In genomic region chr1:54818461-54819194, GRCh38 we compare ENCODE assay signal across 22 cellular contexts. TPM values are rescaled to one million over a fixed set of nuclear protein-coding genes. Genes with fewer than 3 reads are reported as not detected.
DNase-seq lines count a peak whose midpoint lies in the region; ATAC-seq, FAIRE-seq and TF ChIP-seq lines count a peak whose summit lies in the region.
"Had no signal": no experiment of that assay in that cellular context is flagged by ENCODE, and none has a peak within 500 bp of the region (broad histone marks: within the 10 kb centered on the region; RNA-seq: fewer than 3 reads in every experiment).

No MANE protein-coding gene starts in this region.

- ATAC-seq in GM18517 (IDR thresholded peaks at IDR 0.05; ENCODE audit: unreplicated experiment) = no peak
- ATAC-seq: heart right ventricle, right lobe of liver had no signal

- H2BK12ac ChIP-seq in mesenchymal stem cell (ENCODE audit: low read length in 2 of 2) = no peak overlapping the region

- WGBS in mesenchymal stem cell = 68% methylated on average over 4 of the region's 5 CpGs

- H4K20me1 ChIP-seq in BLaER1 (no peaks in the 10 kb centered on the region), keratinocyte (ENCODE audit: control insufficient read depth, extremely low read depth, insufficient read depth, low read length) (no peaks in the 10 kb centered on the region)

- no peak overlapping the region for H4K91ac ChIP-seq in mesenchymal stem cell (ENCODE audit: low read length)

- no peak overlapping the region for H2BK5ac ChIP-seq in mesenchymal stem cell (ENCODE audit: low read depth, low read length, poor library complexity, severe bottlenecking)

- H3K4me1 ChIP-seq in BLaER1 (peaks cover 15% of the 10 kb centered on the region), HEK293 (ENCODE audit: control insufficient read depth, insufficient read depth, low read length) (no peaks in the 10 kb centered on the region), keratinocyte (ENCODE audit: control insufficient read depth, extremely low read depth, insufficient read depth, low read length) (peaks cover 10% of the 10 kb centered on the region), mesenchymal stem cell (ENCODE audit: control insufficient read depth, insufficient read depth, low read depth, low read length) (peaks cover 5% of the 10 kb centered on the region)
- H3K4me1 ChIP-seq: esophagus muscularis mucosa, heart right ventricle, lower lobe of right lung, right lobe of liver, testis had no signal

- no peak overlapping the region for H4K8ac ChIP-seq in mesenchymal stem cell (ENCODE audit: low read length)

- CTCF ChIA-PET in HEK293 (lab: Yijun Ruan, JAX) = interaction anchor here (0.7 to 1.3 kb wide), 2 partner anchors 9 to 203 kb away, joined by 4 to 5 read pairs; no protein-coding TSS in a partner anchor

- H2BK120ac ChIP-seq in mesenchymal stem cell (ENCODE audit: low read depth, low read length) = no peak overlapping the region

- H3K9me3 ChIP-seq in BLaER1 (peaks cover 5% of the 10 kb centered on the region), HEK293 (ENCODE audit: control insufficient read depth, insufficient read depth, low read depth, low read length) (no peaks in the 10 kb centered on the region), keratinocyte (ENCODE audit: control insufficient read depth, low read depth, low read length) (no peaks in the 10 kb centered on the region), mesenchymal stem cell (ENCODE audit: control insufficient read depth, low read length) (peaks cover 3% of the 10 kb centered on the region)
- H3K9me3 ChIP-seq: ovary, testis had no signal

- H2BK15ac ChIP-seq in mesenchymal stem cell (ENCODE audit: low read depth, poor library complexity, severe bottlenecking) = no peak overlapping the region

- TF ChIP-seq CTCF in HEK293 (tag by site-specific recombination; IDR thresholded peaks at IDR 0.05) (no peak), bronchial epithelial cell (IDR thresholded peaks at IDR 0.05; ENCODE audit: insufficient read depth, low read length, severe bottlenecking) (no peak), keratinocyte (optimal IDR thresholded peaks at IDR 0.05 in 1 of 3, IDR thresholded peaks at IDR 0.05 in 1 of 3, conservative IDR thresholded peaks at IDR 0.05 in 1 of 3; ENCODE audit: extremely low read depth in 1 of 3, insufficient read depth in 2 of 3, low read length in 3 of 3) (no peak)

- DNase-seq in bronchial epithelial cell (ENCODE audit: low read depth) = no peak
- no peak for DNase-seq in keratinocyte (ENCODE audit: low read depth, low spot score)
- DNase-seq in mesenchymal stem cell = no peak
- DNase-seq in NCI-H2107 treated with DMSO at 0.1 percent for 48 hours (lab: John Stamatoyannopoulos, UW; ENCODE audit: unreplicated experiment) = no peak
- DNase-seq in NCI-H345 treated with DMSO at 0.1 percent for 48 hours (lab: John Stamatoyannopoulos, UW; ENCODE audit: unreplicated experiment) = no peak
- DNase-seq: activated naive CD8-positive, alpha-beta T cell treated with anti-CD3 and anti-CD28 coated beads, Interleukin-2, amount 10 ng/mL, durations not matched to agents 7 days and 5 days; CD4-positive, CD25-positive, alpha-beta regulatory T cell; heart right ventricle; lower lobe of right lung; NCI-H1105; NCI-H526; OCI-M1; ovary; right lobe of liver; SIG-M5; testis; WERI-Rb-1 had no signal

- no peaks in the 10 kb centered on the region for H3K79me2 ChIP-seq in keratinocyte (ENCODE audit: control insufficient read depth, insufficient read depth, low read length)

- no peak overlapping the region for H3K9ac ChIP-seq in BLaER1
- no peak overlapping the region for H3K9ac ChIP-seq in keratinocyte (ENCODE audit: control insufficient read depth, extremely low read depth, insufficient read depth, low read length)
- no peak overlapping the region for H3K9ac ChIP-seq in mesenchymal stem cell (ENCODE audit: low read length)
- H3K9ac ChIP-seq: KMS-11 had no signal

- no peak overlapping the region for H3K23ac ChIP-seq in mesenchymal stem cell (ENCODE audit: low read length in 2 of 2)

- H3K27ac ChIP-seq in BLaER1 (no peak overlapping the region), HEK293 (ENCODE audit: extremely low read depth, low read depth, low read length) (no peak overlapping the region), keratinocyte (ENCODE audit: control insufficient read depth, insufficient read depth, low read length) (no peak overlapping the region), mesenchymal stem cell (ENCODE audit: low read length, poor library complexity, severe bottlenecking) (no peak overlapping the region)
- H3K27ac ChIP-seq: esophagus muscularis mucosa, heart right ventricle, KMS-11, lower lobe of right lung, ovary, right lobe of liver, testis, WERI-Rb-1 had no signal

- no peak overlapping the region for H3K4ac ChIP-seq in mesenchymal stem cell (ENCODE audit: low read depth in 1 of 2, low read length in 2 of 2)

- peak overlapping the region; percentile 26; the same call in 1 of the 2 replicates for H3K4me2 ChIP-seq in BLaER1
- H3K4me2 ChIP-seq in keratinocyte (ENCODE audit: control insufficient read depth, extremely low read depth, insufficient read depth, low read depth, low read length) = peak overlapping the region; percentile 54
- no peak overlapping the region for H3K4me2 ChIP-seq in mesenchymal stem cell (ENCODE audit: low read length, poor library complexity, severe bottlenecking)
- H3K4me2 ChIP-seq: KMS-11 had no signal

- no peaks in the 10 kb centered on the region for H3K79me1 ChIP-seq in mesenchymal stem cell (replicated peaks; ENCODE audit: low read length, poor library complexity, severe bottlenecking)

- POLR2A ChIA-PET in HEK293 (lab: Yijun Ruan, JAX) = no interaction called here

- H3K4me3 ChIP-seq in BLaER1 (no peak overlapping the region), HEK293 (ENCODE audit: low read depth, low read length) (no peak overlapping the region), bronchial epithelial cell (ENCODE audit: low read depth, low read length) (no peak overlapping the region), keratinocyte (ENCODE audit: control insufficient read depth in 2 of 3, extremely low read depth in 1 of 3, insufficient read depth in 2 of 3, low read depth in 1 of 3, low read length in 3 of 3) (no peak overlapping the region), mesenchymal stem cell (ENCODE audit: insufficient read depth in 1 of 2, low read depth in 1 of 2, low read length in 2 of 2) (no peak overlapping the region)
- H3K4me3 ChIP-seq: esophagus muscularis mucosa, heart right ventricle, lower lobe of right lung, ovary, right lobe of liver, testis had no signal

- no peaks in the 10 kb centered on the region for H3K36me3 ChIP-seq in BLaER1
- no peaks in the 10 kb centered on the region for H3K36me3 ChIP-seq in HEK293 (ENCODE audit: control insufficient read depth in 2 of 2, insufficient read depth in 1 of 2, low read length in 2 of 2)
- no peaks in the 10 kb centered on the region for H3K36me3 ChIP-seq in bronchial epithelial cell (ENCODE audit: control insufficient read depth, insufficient read depth, low read length)
- no peaks in the 10 kb centered on the region for H3K36me3 ChIP-seq in keratinocyte (ENCODE audit: control insufficient read depth in 2 of 2, extremely low read depth in 1 of 2, insufficient read depth in 2 of 2, low read length in 2 of 2)
- H3K36me3 ChIP-seq in mesenchymal stem cell (ENCODE audit: control insufficient read depth in 1 of 2, insufficient read depth in 2 of 2, low read depth in 1 of 2, low read length in 2 of 2) = no peaks in the 10 kb centered on the region
- H3K36me3 ChIP-seq: esophagus muscularis mucosa, heart right ventricle, lower lobe of right lung, ovary, right lobe of liver, WERI-Rb-1 had no signal

- dilution Hi-C loops in keratinocyte (cut with MboI; ENCODE audit: extremely low pct_ligation_motif_present, low sequenced_read_pairs) = no loop called here

- no peaks in the 10 kb centered on the region for H3K9me1 ChIP-seq in keratinocyte (ENCODE audit: control insufficient read depth, extremely low read depth, insufficient read depth, low read length)

- H3K27me3 ChIP-seq in BLaER1 (no peaks in the 10 kb centered on the region), bronchial epithelial cell (ENCODE audit: control insufficient read depth, insufficient read depth, low read length) (peaks cover 2% of the 10 kb centered on the region), keratinocyte (ENCODE audit: control insufficient read depth, extremely low read depth, insufficient read depth, low read length) (peaks cover 7% of the 10 kb centered on the region), mesenchymal stem cell (ENCODE audit: control insufficient read depth in 1 of 2, insufficient read depth in 1 of 2, low read length in 2 of 2) (peaks cover 4 to 17% of the 10 kb centered on the region in 2 experiments)
- H3K27me3 ChIP-seq: heart right ventricle, ovary, right lobe of liver, testis had no signal

- no peak overlapping the region for H2AFZ ChIP-seq in keratinocyte (ENCODE audit: control insufficient read depth, low read length)
- no peak overlapping the region for H2AFZ ChIP-seq in mesenchymal stem cell (ENCODE audit: low read depth, low read length)

- FAIRE-seq in bronchial epithelial cell (lab: Jason Lieb, UNC) (peak; percentile 43), keratinocyte (lab: Jason Lieb, UNC) (no peak)

- H2AK5ac ChIP-seq in mesenchymal stem cell (ENCODE audit: low read length, severe bottlenecking) = no peak overlapping the region

- H3K18ac ChIP-seq in mesenchymal stem cell (ENCODE audit: low read depth in 1 of 2, low read length in 2 of 2) = no peak overlapping the region

- H3K14ac ChIP-seq in mesenchymal stem cell (ENCODE audit: low read length in 2 of 2) = no peak overlapping the region

RNA-seq across cellular contexts. Expression of gene TTC22, which starts 17.5 kb away (rescaled TPM):
- 7.4 and 12.5 TPM in 2 replicates for total RNA-seq in bronchial epithelial cell
- polyA plus RNA-seq in keratinocyte = 5.1 to 8.0 TPM (median 7.2 TPM) in 3 replicates
- polyA plus RNA-seq in keratinocyte (2011; ENCODE audit: low read depth) = 2.5 TPM
- polyA plus RNA-seq in keratinocyte (2011; cell fraction: cytosol; rRNA removed) = 5.6 and 7.2 TPM in 2 replicates
- 12.2 and 14.7 TPM in 2 replicates for polyA plus RNA-seq in keratinocyte (2011; cell fraction: nucleus; rRNA removed)
- polyA plus RNA-seq in keratinocyte (2012; ENCODE audit: low replicate concordance) = 6.3 and 8.4 TPM in 2 replicates
- 4.4 to 9.1 TPM (median 7.2 TPM) in 3 replicates for polyA minus RNA-seq in keratinocyte
- 19.4 TPM for polyA minus RNA-seq in keratinocyte (2011; cell fraction: cytosol; rRNA and poly(A)+ RNA removed)
- 9.3 and 9.6 TPM in 2 replicates for polyA minus RNA-seq in keratinocyte (2011; cell fraction: nucleus; rRNA and poly(A)+ RNA removed)
- polyA plus RNA-seq in mesenchymal stem cell (2013, experiment 1 of 2) = not detected
- polyA plus RNA-seq in mesenchymal stem cell (2013, experiment 2 of 2) = not detected

RNA-seq across cellular contexts. Expression of gene PARS2, which starts 54.3 kb away (rescaled TPM):
- 5.3 and 5.9 TPM in 2 replicates for total RNA-seq in bronchial epithelial cell
- polyA plus RNA-seq in keratinocyte = 2.7 to 4.3 TPM (median 3.0 TPM) in 3 replicates
- 0.95 TPM for polyA plus RNA-seq in keratinocyte (2011; ENCODE audit: low read depth)
- 3.3 and 3.7 TPM in 2 replicates for polyA plus RNA-seq in keratinocyte (2011; cell fraction: cytosol; rRNA removed)
- 4.0 and 4.3 TPM in 2 replicates for polyA plus RNA-seq in keratinocyte (2011; cell fraction: nucleus; rRNA removed)
- 3.5 and 4.5 TPM in 2 replicates for polyA plus RNA-seq in keratinocyte (2012; ENCODE audit: low replicate concordance)
- 4.2 to 9.8 TPM (median 4.2 TPM) in 3 replicates for polyA minus RNA-seq in keratinocyte
- 6.1 TPM for polyA minus RNA-seq in keratinocyte (2011; cell fraction: cytosol; rRNA and poly(A)+ RNA removed)
- polyA minus RNA-seq in keratinocyte (2011; cell fraction: nucleus; rRNA and poly(A)+ RNA removed) = 2.5 and 4.7 TPM in 2 replicates
- 3.6 TPM for polyA plus RNA-seq in mesenchymal stem cell (2013, experiment 1 of 2)
- polyA plus RNA-seq in mesenchymal stem cell (2013, experiment 2 of 2) = 3.5 TPM
